ENCODE assay signal across 1 cellular context in the genomic region with DNA sequence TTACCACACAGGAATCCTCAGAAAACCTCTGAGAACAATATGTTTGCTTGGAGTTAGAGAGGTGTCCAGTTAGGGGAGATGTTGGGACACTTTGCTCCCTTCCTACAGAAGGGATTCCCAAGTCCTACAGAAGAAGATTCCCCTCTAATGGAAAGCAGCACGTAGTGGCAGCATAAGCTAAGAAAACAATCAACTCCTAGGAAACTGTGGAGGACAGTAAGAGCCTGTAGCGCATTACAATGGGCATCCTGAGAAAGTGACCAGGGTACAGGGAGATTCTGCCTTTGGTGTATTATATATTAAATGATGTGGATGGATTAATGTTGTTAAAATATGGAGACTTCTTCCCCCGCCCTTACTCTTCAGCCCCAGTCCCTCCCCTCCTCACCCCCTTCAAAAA.
TF ChIP-seq lines count a peak whose summit lies in the region.

No MANE protein-coding gene starts in this region.

TF ChIP-seq in WTC11, 78 proteins besides CTCF, POLR2A, EP300 and RAD21 (continued from another document):
- TF ChIP-seq, protein P1, sequence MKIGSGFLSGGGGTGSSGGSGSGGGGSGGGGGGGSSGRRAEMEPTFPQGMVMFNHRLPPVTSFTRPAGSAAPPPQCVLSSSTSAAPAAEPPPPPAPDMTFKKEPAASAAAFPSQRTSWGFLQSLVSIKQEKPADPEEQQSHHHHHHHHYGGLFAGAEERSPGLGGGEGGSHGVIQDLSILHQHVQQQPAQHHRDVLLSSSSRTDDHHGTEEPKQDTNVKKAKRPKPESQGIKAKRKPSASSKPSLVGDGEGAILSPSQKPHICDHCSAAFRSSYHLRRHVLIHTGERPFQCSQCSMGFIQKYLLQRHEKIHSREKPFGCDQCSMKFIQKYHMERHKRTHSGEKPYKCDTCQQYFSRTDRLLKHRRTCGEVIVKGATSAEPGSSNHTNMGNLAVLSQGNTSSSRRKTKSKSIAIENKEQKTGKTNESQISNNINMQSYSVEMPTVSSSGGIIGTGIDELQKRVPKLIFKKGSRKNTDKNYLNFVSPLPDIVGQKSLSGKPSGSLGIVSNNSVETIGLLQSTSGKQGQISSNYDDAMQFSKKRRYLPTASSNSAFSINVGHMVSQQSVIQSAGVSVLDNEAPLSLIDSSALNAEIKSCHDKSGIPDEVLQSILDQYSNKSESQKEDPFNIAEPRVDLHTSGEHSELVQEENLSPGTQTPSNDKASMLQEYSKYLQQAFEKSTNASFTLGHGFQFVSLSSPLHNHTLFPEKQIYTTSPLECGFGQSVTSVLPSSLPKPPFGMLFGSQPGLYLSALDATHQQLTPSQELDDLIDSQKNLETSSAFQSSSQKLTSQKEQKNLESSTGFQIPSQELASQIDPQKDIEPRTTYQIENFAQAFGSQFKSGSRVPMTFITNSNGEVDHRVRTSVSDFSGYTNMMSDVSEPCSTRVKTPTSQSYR (CRISPR knock-in tag; IDR thresholded peaks at IDR 0.05): no peak
- TF ChIP-seq OVOL2 (CRISPR knock-in tag; IDR thresholded peaks at IDR 0.05; ENCODE audit: borderline replicate concordance) (no peak), MAX (CRISPR knock-in tag; IDR thresholded peaks at IDR 0.05) (no peak), ZNF138 (CRISPR knock-in tag; conservative IDR thresholded peaks at IDR 0.05) (no peak), MYBL2 (CRISPR knock-in tag; IDR thresholded peaks at IDR 0.05) (no peak), MXD4 (CRISPR knock-in tag; IDR thresholded peaks at IDR 0.05; ENCODE audit: borderline replicate concordance) (no peak)
